9 cellular contexts compared by ENCODE assay signal in genomic region chr11:108199446-108200321, GRCh38. TPM values are rescaled to one million over a fixed set of nuclear protein-coding genes. Genes with fewer than 3 reads are reported as not detected.
DNase-seq lines count a peak whose midpoint lies in the region; ATAC-seq and TF ChIP-seq lines count a peak whose summit lies in the region.
"Had no signal": no experiment of that assay in that cellular context is flagged by ENCODE, and none has a peak within 500 bp of the region (broad histone marks: within the 10 kb centered on the region; RNA-seq: fewer than 3 reads in every experiment).

No MANE protein-coding gene starts in this region.

- ATAC-seq in GM18868 (IDR thresholded peaks at IDR 0.05; ENCODE audit: unreplicated experiment), result peak; percentile 90
- peak; percentile 85 for ATAC-seq in HG02885 (IDR thresholded peaks at IDR 0.05; ENCODE audit: poor library complexity, unreplicated experiment)
- peak; percentile 88 for ATAC-seq in T-helper 17 cell
- no peak for ATAC-seq in SK-N-SH treated with all-trans-retinoic acid at 6 μM for 48 hours

- H3K9me3 ChIP-seq in T-helper 17 cell (ENCODE audit: control insufficient read depth, low read length, poor library complexity, severe bottlenecking), result no peaks in the 10 kb centered on the region

- H3K27me3 Mint-ChIP-seq in T-helper 17 cell, result no peaks in the 10 kb centered on the region

- peak overlapping the region; percentile 84 for H3K27ac Mint-ChIP-seq in T-helper 17 cell

- H3K4me3 ChIP-seq in epithelial cell of esophagus (ENCODE audit: low read length), result no peak overlapping the region
- H3K4me3 ChIP-seq: skin epidermis had no signal

- DNase-seq in T-helper 17 cell (no peak), epithelial cell of esophagus (ENCODE audit: low read depth) (peak; percentile 98), DMS53 (lab: John Stamatoyannopoulos, UW) (no peak), amygdala (lab: John Stamatoyannopoulos, UW) (no peak)
- peak; percentile 41 to 65 (median 52) for DNase-seq in stimulated activated CD4-positive, alpha-beta T cell treated with anti-CD3 and anti-CD28 coated beads, Interleukin-1b, Interleukin-23, amount 100 ng/mL, for 24 hours (ENCODE audit: low read depth in 4 of 4, low spot score in 1 of 4)

- peaks cover 29% of the 10 kb centered on the region for H3K4me1 Mint-ChIP-seq in T-helper 17 cell

- no peak overlapping the region for H3K4me3 Mint-ChIP-seq in T-helper 17 cell

- peaks cover 2% of the 10 kb centered on the region for H3K36me3 Mint-ChIP-seq in T-helper 17 cell (ENCODE audit: low read depth)

- TF ChIP-seq CTCF in epithelial cell of esophagus (IDR thresholded peaks at IDR 0.05; ENCODE audit: insufficient read depth, low read depth, low read length, missing control alignments), result no peak

TF ChIP-seq in SK-N-SH treated with all-trans-retinoic acid at 6 μM for 48 hours, 23 proteins besides CTCF, POLR2A, EP300 and RAD21:
- TF ChIP-seq ZNF70 (CRISPR knock-in tag; IDR thresholded peaks at IDR 0.05), result no peak

RNA-seq across cellular contexts. Expression of gene NPAT, which starts 22.8 kb away (rescaled TPM):
- 10 to 100 TPM; 23.3 to 31.0 TPM for total RNA-seq in T-helper 17 cell

RNA-seq across cellular contexts. Expression of gene ATM, which starts 23.2 kb away (rescaled TPM):
- 100 to 1,000 TPM; 203 to 260 TPM for total RNA-seq in T-helper 17 cell

Comparison
In these comparisons a context has a peak if more than half of its experiments do, and no peak if none do; other contexts are left out.
1. DNase-seq: peak in epithelial cell of esophagus (single experiment) and stimulated activated CD4-positive, alpha-beta T cell treated with anti-CD3 and anti-CD28 coated beads, Interleukin-1b, Interleukin-23, amount 100 ng/mL, for 24 hours (4 of 4); none in T-helper 17 cell (0 of 3), DMS53 (single experiment) and amygdala (0 of 56).